8 cellular contexts compared by ENCODE assay signal in the genomic region with DNA sequence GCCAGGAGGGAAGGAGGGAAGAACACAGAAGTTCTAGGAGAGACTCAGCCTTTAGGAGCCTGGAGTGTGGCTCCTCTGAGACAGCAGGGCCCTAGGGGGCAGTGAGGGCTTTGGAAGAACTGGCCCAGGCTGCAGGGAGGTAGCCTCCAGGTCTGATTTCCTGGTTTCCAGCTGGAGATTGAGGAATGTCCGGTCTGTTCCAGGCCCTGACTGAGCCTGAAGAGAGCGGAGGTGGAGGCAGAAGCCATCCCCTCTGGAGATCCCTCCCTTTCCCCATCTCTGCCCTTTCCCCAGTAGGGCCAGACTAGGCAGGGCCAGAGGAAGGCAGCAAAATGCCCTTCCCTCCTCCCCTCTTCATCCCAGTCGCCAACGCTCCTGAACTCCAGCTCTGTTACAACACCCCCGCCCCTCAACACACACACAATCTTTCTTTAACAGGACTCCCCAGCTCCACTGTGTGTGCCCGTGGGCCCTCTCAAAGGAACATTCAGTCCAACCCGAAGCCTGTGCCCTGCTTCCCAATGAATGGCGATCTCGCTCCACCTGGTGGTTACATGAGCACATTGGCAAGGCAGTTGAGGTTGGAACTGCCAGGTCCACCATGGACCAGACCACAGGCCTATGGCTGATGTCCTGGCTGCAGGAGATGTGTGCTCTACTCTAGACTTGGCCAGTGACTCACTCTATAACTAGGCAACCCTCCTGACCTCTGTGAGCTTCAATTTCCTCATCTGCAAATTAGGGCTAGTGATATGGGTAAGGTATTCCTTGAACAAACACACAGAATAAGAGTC. TPM values are rescaled to one million over a fixed set of nuclear protein-coding genes. Genes with fewer than 3 reads are reported as not detected.
A peak's percentile ranks its signal among the peaks of the same experiment; 100 is the strongest.
DNase-seq lines count a peak whose midpoint lies in the region; FAIRE-seq lines count a peak whose summit lies in the region.

No MANE protein-coding gene starts in this region.

- H3K4me1 ChIP-seq in HUES64 (ENCODE audit: insufficient read depth, low read length) (0 out of 2 replicates have a peak, but pooled peaks cover 2% of the 10 kb centered on the region), esophagus (ENCODE audit: control insufficient read depth in 2 of 2, insufficient read depth in 2 of 2, low read length in 1 of 2) (no peaks in the 10 kb centered on the region), mucosa of stomach (ENCODE audit: control insufficient read depth, insufficient read depth, low read length) (peaks cover 6% of the 10 kb centered on the region)

- peak overlapping the region; percentile 35 for H3K4me3 ChIP-seq in HUES64 (ENCODE audit: low read length)
- H3K4me3 ChIP-seq in esophagus (ENCODE audit: low read depth in 1 of 2, low read length in 2 of 2) = no peak overlapping the region
- no peak overlapping the region for H3K4me3 ChIP-seq in mucosa of stomach (ENCODE audit: low read length)

- FAIRE-seq in GM18507 (lab: Jason Lieb, UNC) = peak; percentile 95

- H3K9ac ChIP-seq in HUES64 (ENCODE audit: low read depth, low read length) (peak overlapping the region; percentile 43; the same call in 1 of the 2 replicates), mucosa of stomach (ENCODE audit: low read length) (peak overlapping the region; percentile 28)

- H3K36me3 ChIP-seq in HUES64 (ENCODE audit: insufficient read depth, low read length) (no peaks in the 10 kb centered on the region), esophagus (ENCODE audit: control insufficient read depth in 2 of 2, insufficient read depth in 2 of 2, low read length in 1 of 2) (no peaks in the 10 kb centered on the region), mucosa of stomach (ENCODE audit: control insufficient read depth, insufficient read depth, low read length) (no peaks in the 10 kb centered on the region)

- H3K9me3 ChIP-seq in HUES64 (ENCODE audit: insufficient read depth, low read depth, low read length) (no peaks in the 10 kb centered on the region), esophagus (ENCODE audit: control insufficient read depth in 2 of 2, insufficient read depth in 1 of 2, low read depth in 1 of 2, low read length in 1 of 2) (no peaks in the 10 kb centered on the region), mucosa of stomach (ENCODE audit: control insufficient read depth, low read length) (no peaks in the 10 kb centered on the region)

- DNase-seq in 8988T (peak; percentile 61), GM18507 (ENCODE audit: extremely low spot score, insufficient read length, low read depth) (peak; percentile 55), OCI-M2 (lab: John Stamatoyannopoulos, UW; ENCODE audit: unreplicated experiment) (peak; percentile 17)
- DNase-seq in activated T-cell treated with anti-CD3 and anti-CD28 coated beads, Interleukin-2, amount 50 U/mL, for 1 hour = peak; percentile 79
- DNase-seq in stimulated activated CD8-positive, alpha-beta memory T cell treated with anti-CD3 and anti-CD28 coated beads, Interleukin-4, amount 100 ng/mL, for 24 hours (ENCODE audit: low read depth) = peak; percentile 56

- WGBS in HUES64 = 5% methylated on average over 9 of the region's 9 CpGs
- WGBS in esophagus, 2 donors = 3 to 4% methylated on average over 9 of the region's 9 CpGs

- H3K27me3 ChIP-seq in HUES64 (ENCODE audit: insufficient read depth, low read length) (no peaks in the 10 kb centered on the region), esophagus (ENCODE audit: control insufficient read depth in 1 of 2, insufficient read depth in 2 of 2, low read length in 2 of 2) (no peaks in the 10 kb centered on the region), mucosa of stomach (ENCODE audit: control insufficient read depth, insufficient read depth, low read length) (no peaks in the 10 kb centered on the region)

- H3K27ac ChIP-seq in HUES64 (ENCODE audit: low read depth, low read length) (peak overlapping the region; percentile 22; the same call in 1 of the 2 replicates), esophagus (ENCODE audit: low read depth in 2 of 2, low read length in 1 of 2) (peak overlapping the region; percentile 55 to 90)

RNA-seq across cellular contexts. Expression of a gene that starts 32.0 kb away (rescaled TPM):
- 56.9 TPM for polyA plus RNA-seq in HUES64 (2013, experiment 1 of 2)
- 60.4 TPM for polyA plus RNA-seq in HUES64 (2013, experiment 2 of 2)
- polyA plus RNA-seq in esophagus = 10 to 100 TPM; 33.1 to 55.3 TPM

RNA-seq across cellular contexts. Expression of a gene that starts 36.2 kb away (rescaled TPM):
- polyA plus RNA-seq in HUES64 (2013, experiment 1 of 2) = 109 TPM
- polyA plus RNA-seq in HUES64 (2013, experiment 2 of 2) = 109 TPM
- polyA plus RNA-seq in esophagus = 10 to 100 TPM; 19.5 to 30.8 TPM

RNA-seq across cellular contexts. Expression of a gene that starts 38.7 kb away (rescaled TPM):
- polyA plus RNA-seq in HUES64 (2013, experiment 1 of 2) = 49.9 TPM
- 53.5 TPM for polyA plus RNA-seq in HUES64 (2013, experiment 2 of 2)
- 10 to 100 TPM; 38.2 to 77.1 TPM for polyA plus RNA-seq in esophagus

Comparison
In these comparisons a context has a peak if more than half of its experiments do, and no peak if none do; other contexts are left out.
1. DNase-seq: peak in every context shown above with its lines; median percentile 79 in activated T-cell treated with anti-CD3 and anti-CD28 coated beads, Interleukin-2, amount 50 U/mL, for 1 hour; 61 in 8988T; 56 in stimulated activated CD8-positive, alpha-beta memory T cell treated with anti-CD3 and anti-CD28 coated beads, Interleukin-4, amount 100 ng/mL, for 24 hours; 55 in GM18507; 17 in OCI-M2.